8 cellular contexts compared by ENCODE assay signal in the genomic region with DNA sequence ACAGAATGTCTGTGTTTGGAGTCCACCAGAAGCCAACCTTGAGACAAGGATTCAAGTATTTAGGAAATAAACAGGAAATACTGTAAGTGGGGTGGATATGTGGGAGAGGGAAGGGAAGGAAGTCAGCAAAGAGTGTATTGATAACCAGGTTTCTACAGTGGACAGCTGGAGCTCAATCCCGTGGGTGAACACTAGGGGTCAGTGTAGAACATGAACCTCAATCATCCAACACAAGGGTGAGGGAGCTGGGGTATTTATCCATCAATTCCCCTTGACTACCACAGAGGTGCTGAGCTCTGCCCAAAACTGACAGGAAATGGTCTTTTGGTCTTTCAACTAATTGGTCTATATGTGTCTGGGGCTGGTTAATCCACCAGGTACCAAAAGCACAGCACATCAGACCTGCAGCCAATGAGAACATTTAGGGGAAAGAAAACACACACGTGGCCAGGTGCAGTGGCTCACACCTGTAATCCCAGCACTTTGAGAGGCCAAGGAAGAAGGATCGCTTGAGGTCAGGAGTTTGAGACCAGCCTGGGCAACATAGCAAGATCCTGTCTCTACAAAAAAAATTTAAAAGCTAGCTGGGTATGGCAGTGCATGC. TPM values are rescaled to one million over a fixed set of nuclear protein-coding genes. Genes with fewer than 3 reads are reported as not detected.
DNase-seq lines count a peak whose midpoint lies in the region; ATAC-seq and TF ChIP-seq lines count a peak whose summit lies in the region.

No MANE protein-coding gene starts in this region.

- H4K20me1 ChIP-seq in OCI-LY7 (ENCODE audit: insufficient read depth, low read length) = no peaks in the 10 kb centered on the region

- DNase-seq in NCI-H146 (lab: John Stamatoyannopoulos, UW) (peak; percentile 25), NCI-H146 treated with DMSO at 0.1 percent for 48 hours (lab: John Stamatoyannopoulos, UW; ENCODE audit: unreplicated experiment) (no peak), OCI-LY7 (ENCODE audit: low spot score) (peak; percentile 44), left ventricle myocardium inferior (no peak), LoVo (ENCODE audit: low spot score) (no peak), posterior vena cava (ENCODE audit: low spot score) (no peak)
- peak; percentile 28 for DNase-seq in stimulated activated CD4-positive, alpha-beta T cell treated with anti-CD3 and anti-CD28 coated beads, Interleukin-2, amount 100 ng/mL, for 4 hours (ENCODE audit: low read depth)

- no peaks in the 10 kb centered on the region for H3K27me3 ChIP-seq in left ventricle myocardium inferior (ENCODE audit: low read depth)

- no peak overlapping the region for H3K4me2 ChIP-seq in OCI-LY7 (ENCODE audit: low read length)

- peaks cover 11% of the 10 kb centered on the region for H3K27me3 Mint-ChIP-seq in activated T-helper 17 cell treated with anti-CD3 and anti-CD28 coated beads, Interleukin-2, amount 50 U/mL, for 72 hours

- H3K27ac ChIP-seq in OCI-LY7 (ENCODE audit: low read depth, low read length, poor library complexity, severe bottlenecking) (no peak overlapping the region), left ventricle myocardium inferior (replicated peaks) (peak overlapping the region; percentile 51)

- H3K27ac Mint-ChIP-seq in activated T-helper 17 cell treated with anti-CD3 and anti-CD28 coated beads, Interleukin-2, amount 50 U/mL, for 72 hours = no peak overlapping the region

- no peak overlapping the region for H2AFZ ChIP-seq in OCI-LY7 (ENCODE audit: low read length)

- POLR2A ChIA-PET in OCI-LY7 (lab: Charles Lee) = no interaction called here

- CTCF ChIA-PET in OCI-LY7 (lab: Charles Lee; ENCODE audit: unreplicated experiment) = interaction anchor here (0.6 to 1.1 kb wide), 3 partner anchors 9 to 48 kb away, joined by 3 to 5 read pairs (median 3); no protein-coding TSS in a partner anchor

- ATAC-seq in activated T-helper 17 cell treated with anti-CD3 and anti-CD28 coated beads, Interleukin-2, amount 50 U/mL, for 72 hours (replicated peaks) = peak; percentile 80

- no peaks in the 10 kb centered on the region for H3K9me2 ChIP-seq in OCI-LY7 (ENCODE audit: insufficient read depth, low read length)

- H3K4me1 Mint-ChIP-seq in activated T-helper 17 cell treated with anti-CD3 and anti-CD28 coated beads, Interleukin-2, amount 50 U/mL, for 72 hours = no peaks in the 10 kb centered on the region

- H3K36me3 Mint-ChIP-seq in activated T-helper 17 cell treated with anti-CD3 and anti-CD28 coated beads, Interleukin-2, amount 50 U/mL, for 72 hours (ENCODE audit: low read depth) = no peaks in the 10 kb centered on the region

- H3K4me1 ChIP-seq in OCI-LY7 (ENCODE audit: insufficient read depth, low read length, poor library complexity, severe bottlenecking) = no peaks in the 10 kb centered on the region
- peaks cover 1% of the 10 kb centered on the region for H3K4me1 ChIP-seq in left ventricle myocardium inferior

- H3K36me3 ChIP-seq in OCI-LY7 (ENCODE audit: insufficient read depth, low read length) (no peaks in the 10 kb centered on the region), left ventricle myocardium inferior (no peaks in the 10 kb centered on the region)

- TF ChIP-seq CTCF in OCI-LY7 (conservative IDR thresholded peaks at IDR 0.05; ENCODE audit: low read length) = peak; percentile 81
- TF ChIP-seq CTCF in left ventricle myocardium inferior (IDR thresholded peaks at IDR 0.05; ENCODE audit: borderline replicate concordance) = peak; percentile 80

- H3K9me3 ChIP-seq in OCI-LY7 (ENCODE audit: low read length) (no peaks in the 10 kb centered on the region), left ventricle myocardium inferior (replicated peaks) (peaks cover 22% of the 10 kb centered on the region)

- no peaks in the 10 kb centered on the region for H3K79me2 ChIP-seq in OCI-LY7 (ENCODE audit: insufficient read depth, low read depth, low read length)

- intact Hi-C loops in OCI-LY7 (cut with micrococcal nuclease; ENCODE audit: unreplicated experiment) = no loop called here
- intact Hi-C loops in left ventricle myocardium inferior (cut with micrococcal nuclease) = loop anchor here (5.0 kb wide), 1 partner anchor 46 kb away; no protein-coding TSS in a partner anchor
- intact Hi-C loops in posterior vena cava (cut with DNase I) = loop anchor here in 1 of 2 donors (5.0 kb wide), 1 partner anchor 361 kb away; a partner anchor contains a TSS

- H3K9me3 Mint-ChIP-seq in activated T-helper 17 cell treated with anti-CD3 and anti-CD28 coated beads, Interleukin-2, amount 50 U/mL, for 72 hours = peaks cover 8% of the 10 kb centered on the region

- BruUV-seq in OCI-LY7 (replicated peaks; lab: Mats Ljungman, UMichigan) = no TSS peak

- no peak overlapping the region for H3K4me3 Mint-ChIP-seq in activated T-helper 17 cell treated with anti-CD3 and anti-CD28 coated beads, Interleukin-2, amount 50 U/mL, for 72 hours

- H3K4me3 ChIP-seq in OCI-LY7 (ENCODE audit: low read depth, low read length, poor library complexity, severe bottlenecking) = no peak overlapping the region
- no peak overlapping the region for H3K4me3 ChIP-seq in left ventricle myocardium inferior

RNA-seq across cellular contexts. Expression of a gene that starts 5.6 kb away (rescaled TPM):
- total RNA-seq in OCI-LY7 (2014; rRNA removed; shearing (Covaris generic)) = not detected in 2 replicates
- total RNA-seq in OCI-LY7 (2022) (not detected in 2 replicates), left ventricle myocardium inferior (13.1 TPM), posterior vena cava (10 to 100 TPM; 42.4 to 44.6 TPM)
- total RNA-seq in activated T-helper 17 cell treated with anti-CD3 and anti-CD28 coated beads, Interleukin-2, amount 50 U/mL, for 72 hours = 1 to 10 TPM in 1 of 2 donors, under 1 TPM in 1; 0.26 to 2.6 TPM

RNA-seq across cellular contexts. Expression of a gene that starts 19.6 kb away (rescaled TPM):
- not detected in 2 replicates for total RNA-seq in OCI-LY7 (2014; rRNA removed; shearing (Covaris generic))
- not detected in 2 replicates for total RNA-seq in OCI-LY7 (2022)
- not detected for total RNA-seq in activated T-helper 17 cell treated with anti-CD3 and anti-CD28 coated beads, Interleukin-2, amount 50 U/mL, for 72 hours
- total RNA-seq in left ventricle myocardium inferior = not detected
- not detected for total RNA-seq in posterior vena cava

RNA-seq across cellular contexts. Expression of a gene that starts 52.3 kb away (rescaled TPM):
- total RNA-seq in OCI-LY7 (2014; rRNA removed; shearing (Covaris generic)) = not detected in 2 replicates
- total RNA-seq in OCI-LY7 (2022) (not detected in 2 replicates), left ventricle myocardium inferior (not detected), posterior vena cava (not detected)
- total RNA-seq in activated T-helper 17 cell treated with anti-CD3 and anti-CD28 coated beads, Interleukin-2, amount 50 U/mL, for 72 hours = not detected

Comparison
In these comparisons a context has a peak if more than half of its experiments do, and no peak if none do; other contexts are left out.
1. DNase-seq: peak in NCI-H146 (single experiment), OCI-LY7 (single experiment) and stimulated activated CD4-positive, alpha-beta T cell treated with anti-CD3 and anti-CD28 coated beads, Interleukin-2, amount 100 ng/mL, for 4 hours (single experiment); none in NCI-H146 treated with DMSO at 0.1 percent for 48 hours (single experiment), left ventricle myocardium inferior (single experiment), LoVo (single experiment) and posterior vena cava (single experiment).